ENCODE assay signal across 1 cellular context in genomic region chr20:58447733-58448391, GRCh38.
A peak's percentile ranks its signal among the peaks of the same experiment; 100 is the strongest.
TF ChIP-seq lines count a peak whose summit lies in the region.

No MANE protein-coding gene starts in this region.

TF ChIP-seq in HepG2, 621 proteins besides CTCF, POLR2A, EP300 and RAD21 (continued from another document and continues in another):
- TF ChIP-seq, protein P1, sequence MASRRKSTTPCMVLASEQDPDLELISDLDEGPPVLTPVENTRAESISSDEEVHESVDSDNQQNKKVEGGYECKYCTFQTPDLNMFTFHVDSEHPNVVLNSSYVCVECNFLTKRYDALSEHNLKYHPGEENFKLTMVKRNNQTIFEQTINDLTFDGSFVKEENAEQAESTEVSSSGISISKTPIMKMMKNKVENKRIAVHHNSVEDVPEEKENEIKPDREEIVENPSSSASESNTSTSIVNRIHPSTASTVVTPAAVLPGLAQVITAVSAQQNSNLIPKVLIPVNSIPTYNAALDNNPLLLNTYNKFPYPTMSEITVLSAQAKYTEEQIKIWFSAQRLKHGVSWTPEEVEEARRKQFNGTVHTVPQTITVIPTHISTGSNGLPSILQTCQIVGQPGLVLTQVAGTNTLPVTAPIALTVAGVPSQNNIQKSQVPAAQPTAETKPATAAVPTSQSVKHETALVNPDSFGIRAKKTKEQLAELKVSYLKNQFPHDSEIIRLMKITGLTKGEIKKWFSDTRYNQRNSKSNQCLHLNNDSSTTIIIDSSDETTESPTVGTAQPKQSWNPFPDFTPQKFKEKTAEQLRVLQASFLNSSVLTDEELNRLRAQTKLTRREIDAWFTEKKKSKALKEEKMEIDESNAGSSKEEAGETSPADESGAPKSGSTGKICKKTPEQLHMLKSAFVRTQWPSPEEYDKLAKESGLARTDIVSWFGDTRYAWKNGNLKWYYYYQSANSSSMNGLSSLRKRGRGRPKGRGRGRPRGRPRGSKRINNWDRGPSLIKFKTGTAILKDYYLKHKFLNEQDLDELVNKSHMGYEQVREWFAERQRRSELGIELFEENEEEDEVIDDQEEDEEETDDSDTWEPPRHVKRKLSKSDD (CRISPR knock-in tag; IDR thresholded peaks at IDR 0.05; ENCODE audit: low read depth): no peak
- peak; percentile 40; the same call in 1 of the 2 replicates for TF ChIP-seq ZNF792 (CRISPR knock-in tag; IDR thresholded peaks at IDR 0.05)
- TF ChIP-seq SRSF4 (IDR thresholded peaks at IDR 0.05; ENCODE audit: low read depth, low read length, poor library complexity, severe bottlenecking): no peak
- TF ChIP-seq, protein P2, sequence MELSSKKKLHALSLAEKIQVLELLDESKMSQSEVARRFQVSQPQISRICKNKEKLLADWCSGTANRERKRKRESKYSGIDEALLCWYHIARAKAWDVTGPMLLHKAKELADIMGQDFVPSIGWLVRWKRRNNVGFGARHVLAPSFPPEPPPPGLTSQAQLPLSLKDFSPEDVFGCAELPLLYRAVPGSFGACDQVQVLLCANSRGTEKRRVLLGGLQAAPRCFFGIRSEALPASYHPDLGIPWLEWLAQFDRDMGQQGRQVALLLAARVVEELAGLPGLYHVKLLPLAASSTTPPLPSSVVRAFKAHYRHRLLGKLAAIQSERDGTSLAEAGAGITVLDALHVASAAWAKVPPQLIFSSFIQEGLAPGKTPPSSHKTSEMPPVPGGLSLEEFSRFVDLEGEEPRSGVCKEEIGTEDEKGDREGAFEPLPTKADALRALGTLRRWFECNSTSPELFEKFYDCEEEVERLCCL (CRISPR knock-in tag; IDR thresholded peaks at IDR 0.05; ENCODE audit: borderline replicate concordance): no peak
- no peak for TF ChIP-seq MTA1 (CRISPR knock-in tag; IDR thresholded peaks at IDR 0.05; ENCODE audit: borderline replicate concordance)
- TF ChIP-seq TAF1 (CRISPR knock-in tag; IDR thresholded peaks at IDR 0.05): no peak
- TF ChIP-seq, protein P3, sequence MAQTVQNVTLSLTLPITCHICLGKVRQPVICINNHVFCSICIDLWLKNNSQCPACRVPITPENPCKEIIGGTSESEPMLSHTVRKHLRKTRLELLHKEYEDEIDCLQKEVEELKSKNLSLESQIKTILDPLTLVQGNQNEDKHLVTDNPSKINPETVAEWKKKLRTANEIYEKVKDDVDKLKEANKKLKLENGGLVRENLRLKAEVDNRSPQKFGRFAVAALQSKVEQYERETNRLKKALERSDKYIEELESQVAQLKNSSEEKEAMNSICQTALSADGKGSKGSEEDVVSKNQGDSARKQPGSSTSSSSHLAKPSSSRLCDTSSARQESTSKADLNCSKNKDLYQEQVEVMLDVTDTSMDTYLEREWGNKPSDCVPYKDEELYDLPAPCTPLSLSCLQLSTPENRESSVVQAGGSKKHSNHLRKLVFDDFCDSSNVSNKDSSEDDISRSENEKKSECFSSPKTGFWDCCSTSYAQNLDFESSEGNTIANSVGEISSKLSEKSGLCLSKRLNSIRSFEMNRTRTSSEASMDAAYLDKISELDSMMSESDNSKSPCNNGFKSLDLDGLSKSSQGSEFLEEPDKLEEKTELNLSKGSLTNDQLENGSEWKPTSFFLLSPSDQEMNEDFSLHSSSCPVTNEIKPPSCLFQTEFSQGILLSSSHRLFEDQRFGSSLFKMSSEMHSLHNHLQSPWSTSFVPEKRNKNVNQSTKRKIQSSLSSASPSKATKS (CRISPR knock-in tag; IDR thresholded peaks at IDR 0.05): no peak
- TF ChIP-seq HIVEP1 (CRISPR knock-in tag; IDR thresholded peaks at IDR 0.05): no peak
- TF ChIP-seq ZSCAN21 (CRISPR knock-in tag; IDR thresholded peaks at IDR 0.05; ENCODE audit: borderline replicate concordance): no peak
- no peak for TF ChIP-seq THRA (CRISPR knock-in tag; IDR thresholded peaks at IDR 0.05; ENCODE audit: borderline replicate concordance)
- no peak for TF ChIP-seq FOXA3 (CRISPR knock-in tag; IDR thresholded peaks at IDR 0.05)
- no peak for TF ChIP-seq ZNF407 (CRISPR knock-in tag; IDR thresholded peaks at IDR 0.05; ENCODE audit: not compliant biosample characterization)
- no peak for TF ChIP-seq GATA4 (IDR thresholded peaks at IDR 0.05; ENCODE audit: borderline replicate concordance, low read depth)
- TF ChIP-seq ZNF576 (CRISPR knock-in tag; IDR thresholded peaks at IDR 0.05): no peak
- 0 out of 2 replicates have a peak, but pooled peaks have one; percentile 33 for TF ChIP-seq ISX (CRISPR knock-in tag; conservative IDR thresholded peaks at IDR 0.05)
- no peak for TF ChIP-seq CC2D1A (CRISPR knock-in tag; IDR thresholded peaks at IDR 0.05)
- no peak for TF ChIP-seq ZNF549 (CRISPR knock-in tag; IDR thresholded peaks at IDR 0.05)
- no peak for TF ChIP-seq SMARCE1 (IDR thresholded peaks at IDR 0.05; ENCODE audit: borderline replicate concordance)
- TF ChIP-seq ZSCAN29 (CRISPR knock-in tag; conservative IDR thresholded peaks at IDR 0.05): no peak
- TF ChIP-seq KDM2A (CRISPR knock-in tag; IDR thresholded peaks at IDR 0.05; ENCODE audit: borderline replicate concordance, low read depth): peak; percentile 35; the same call in 1 of the 2 replicates
- TF ChIP-seq, protein P4, sequence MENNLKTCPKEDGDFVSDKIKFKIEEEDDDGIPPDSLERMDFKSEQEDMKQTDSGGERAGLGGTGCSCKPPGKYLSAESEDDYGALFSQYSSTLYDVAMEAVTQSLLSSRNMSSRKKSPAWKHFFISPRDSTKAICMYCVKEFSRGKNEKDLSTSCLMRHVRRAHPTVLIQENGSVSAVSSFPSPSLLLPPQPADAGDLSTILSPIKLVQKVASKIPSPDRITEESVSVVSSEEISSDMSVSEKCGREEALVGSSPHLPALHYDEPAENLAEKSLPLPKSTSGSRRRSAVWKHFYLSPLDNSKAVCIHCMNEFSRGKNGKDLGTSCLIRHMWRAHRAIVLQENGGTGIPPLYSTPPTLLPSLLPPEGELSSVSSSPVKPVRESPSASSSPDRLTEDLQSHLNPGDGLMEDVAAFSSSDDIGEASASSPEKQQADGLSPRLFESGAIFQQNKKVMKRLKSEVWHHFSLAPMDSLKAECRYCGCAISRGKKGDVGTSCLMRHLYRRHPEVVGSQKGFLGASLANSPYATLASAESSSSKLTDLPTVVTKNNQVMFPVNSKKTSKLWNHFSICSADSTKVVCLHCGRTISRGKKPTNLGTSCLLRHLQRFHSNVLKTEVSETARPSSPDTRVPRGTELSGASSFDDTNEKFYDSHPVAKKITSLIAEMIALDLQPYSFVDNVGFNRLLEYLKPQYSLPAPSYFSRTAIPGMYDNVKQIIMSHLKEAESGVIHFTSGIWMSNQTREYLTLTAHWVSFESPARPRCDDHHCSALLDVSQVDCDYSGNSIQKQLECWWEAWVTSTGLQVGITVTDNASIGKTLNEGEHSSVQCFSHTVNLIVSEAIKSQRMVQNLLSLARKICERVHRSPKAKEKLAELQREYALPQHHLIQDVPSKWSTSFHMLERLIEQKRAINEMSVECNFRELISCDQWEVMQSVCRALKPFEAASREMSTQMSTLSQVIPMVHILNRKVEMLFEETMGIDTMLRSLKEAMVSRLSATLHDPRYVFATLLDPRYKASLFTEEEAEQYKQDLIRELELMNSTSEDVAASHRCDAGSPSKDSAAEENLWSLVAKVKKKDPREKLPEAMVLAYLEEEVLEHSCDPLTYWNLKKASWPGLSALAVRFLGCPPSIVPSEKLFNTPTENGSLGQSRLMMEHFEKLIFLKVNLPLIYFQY (CRISPR knock-in tag; IDR thresholded peaks at IDR 0.05; ENCODE audit: borderline replicate concordance): no peak
- TF ChIP-seq ZNF790 (CRISPR knock-in tag; IDR thresholded peaks at IDR 0.05; ENCODE audit: borderline replicate concordance): no peak
- no peak for TF ChIP-seq ZBTB3 (CRISPR knock-in tag; IDR thresholded peaks at IDR 0.05; ENCODE audit: borderline replicate concordance, low read depth)
- TF ChIP-seq ZNF337 (CRISPR knock-in tag; IDR thresholded peaks at IDR 0.05; ENCODE audit: borderline replicate concordance, low read depth): no peak
- TF ChIP-seq ZIK1 (CRISPR knock-in tag; IDR thresholded peaks at IDR 0.05; ENCODE audit: borderline replicate concordance, low read depth): no peak
- no peak for TF ChIP-seq MLLT10 (CRISPR knock-in tag; IDR thresholded peaks at IDR 0.05)
- no peak for TF ChIP-seq ZNF460 (CRISPR knock-in tag; IDR thresholded peaks at IDR 0.05; ENCODE audit: borderline replicate concordance)
- TF ChIP-seq ZSCAN12 (CRISPR knock-in tag; IDR thresholded peaks at IDR 0.05): 0 out of 2 replicates have a peak, but pooled peaks have one; percentile 57
- peak; percentile 20; the same call in 1 of the 2 replicates for TF ChIP-seq FOSL2 (CRISPR knock-in tag; IDR thresholded peaks at IDR 0.05)
- no peak for TF ChIP-seq FOSL1 (CRISPR knock-in tag; IDR thresholded peaks at IDR 0.05; ENCODE audit: borderline replicate concordance)
- no peak for TF ChIP-seq SUZ12 (IDR thresholded peaks at IDR 0.05; ENCODE audit: low read depth, low read length)
- TF ChIP-seq ZBTB20 (CRISPR knock-in tag; IDR thresholded peaks at IDR 0.05; ENCODE audit: borderline replicate concordance, low read depth): no peak
- TF ChIP-seq SMYD3 (CRISPR knock-in tag; IDR thresholded peaks at IDR 0.05): no peak
- TF ChIP-seq KMT2A (CRISPR knock-in tag; IDR thresholded peaks at IDR 0.05): no peak
- no peak for TF ChIP-seq CHD2 (IDR thresholded peaks at IDR 0.05; ENCODE audit: low read depth, low read length)
- no peak for TF ChIP-seq STAT6 (CRISPR knock-in tag; IDR thresholded peaks at IDR 0.05; ENCODE audit: borderline replicate concordance)
- TF ChIP-seq RNF2 (conservative IDR thresholded peaks at IDR 0.05; ENCODE audit: low read depth): no peak
- TF ChIP-seq ZNF224 (CRISPR knock-in tag; IDR thresholded peaks at IDR 0.05): no peak
